In the genomic region with DNA sequence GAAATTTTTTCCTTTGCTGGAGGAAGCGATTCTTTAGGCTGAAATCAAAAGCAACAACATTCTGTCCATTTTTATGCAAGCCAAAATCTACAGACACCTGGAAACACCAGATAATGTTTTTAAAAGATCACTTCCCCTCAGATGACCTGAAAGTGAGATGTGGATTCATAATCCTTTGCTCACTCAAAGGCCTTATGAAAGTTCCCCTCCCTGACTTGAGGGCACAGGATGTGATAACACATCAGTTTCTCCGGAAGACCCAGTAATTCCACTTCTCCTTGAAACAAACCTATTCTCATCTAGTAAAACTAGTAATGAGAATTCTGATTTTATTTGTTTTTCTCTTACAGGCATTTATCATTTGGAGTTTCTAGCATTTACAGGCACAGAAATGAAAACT, we compare ENCODE assay signal across 32 cellular contexts.
DNase-seq lines count a peak whose midpoint lies in the region; ATAC-seq and TF ChIP-seq lines count a peak whose summit lies in the region.
"Had no signal": no experiment of that assay in that cellular context is flagged by ENCODE, and none has a peak within 500 bp of the region (broad histone marks: within the 10 kb centered on the region; RNA-seq: fewer than 3 reads in every experiment).

No MANE protein-coding gene starts in this region.

- peak; percentile 45 for DNase-seq in GM12865 (ENCODE audit: low read depth)
- DNase-seq in SJSA1 (ENCODE audit: low read depth in 1 of 2, low spot score in 2 of 2), result no peak
- DNase-seq in activated T-helper 1 cell treated with anti-CD3 and anti-CD28 coated beads, Interleukin-12 subunit alpha, Interleukin-12 subunit beta, Interleukin-2, Interleukin-4 antibody, amounts not matched to agents 30 ng/mL and 10 ng/mL and 1 ng/mL, durations not matched to agents 14 hours and 24 hours and 36 hours (ENCODE audit: low spot score), result no peak
- DNase-seq: activated CD4-positive, alpha-beta T cell treated with anti-CD3 and anti-CD28 coated beads for 4 hours; activated CD8-positive, alpha-beta memory T cell treated with anti-CD3 and anti-CD28 coated beads for 24 hours; activated naive CD4-positive, alpha-beta T cell; activated T-cell treated with anti-CD3 and anti-CD28 coated beads, Interleukin-2, amount 50 U/mL, for 1 hour; Caco-2; effector CD4-positive, alpha-beta T cell; erythroblast; GM23248; head of caudate nucleus; KG1; kidney glomerular epithelial cell; lower lobe of right lung; mucosa of descending colon; NCI-H1436; NK-92 treated with Interleukin-12 subunit alpha and Interleukin-12 subunit beta, amount 100 ng/mL, for 24 hours; stimulated activated CD4-positive, alpha-beta T cell treated with anti-CD3 and anti-CD28 coated beads, Interleukin-4, amount 100 ng/mL, for 24 hours; stimulated activated naive CD4-positive, alpha-beta T cell; T-helper 17 cell; uterus had no signal

- no peaks in the 10 kb centered on the region for H3K27me3 ChIP-seq in SJSA1 (replicated peaks)
- H3K27me3 ChIP-seq: right atrium auricular region, uterus had no signal

- H3K4me3 Mint-ChIP-seq in activated T-helper 1 cell treated with anti-CD3 and anti-CD28 coated beads, Interleukin-12 subunit alpha, Interleukin-12 subunit beta, Interleukin-2, Interleukin-4 antibody, amounts not matched to agents 30 ng/mL and 10 ng/mL and 1 ng/mL, durations not matched to agents 14 hours and 24 hours and 36 hours, result no peak overlapping the region
- H3K4me3 Mint-ChIP-seq: brain, nephron, T-helper 17 cell had no signal

- H3K27ac Mint-ChIP-seq in activated T-helper 1 cell treated with anti-CD3 and anti-CD28 coated beads, Interleukin-12 subunit alpha, Interleukin-12 subunit beta, Interleukin-2, Interleukin-4 antibody, amounts not matched to agents 30 ng/mL and 10 ng/mL and 1 ng/mL, durations not matched to agents 14 hours and 24 hours and 36 hours, result no peak overlapping the region
- H3K27ac Mint-ChIP-seq: brain, T-helper 17 cell had no signal

- ATAC-seq in GM18909 (IDR thresholded peaks at IDR 0.05; ENCODE audit: poor library complexity, unreplicated experiment) (peak; percentile 73), HG03097 (IDR thresholded peaks at IDR 0.05; ENCODE audit: low FRiP score, unreplicated experiment) (peak; percentile 64), GM18498 (IDR thresholded peaks at IDR 0.05; ENCODE audit: unreplicated experiment) (no peak), GM19328 (IDR thresholded peaks at IDR 0.05; ENCODE audit: unreplicated experiment) (no peak), GM18505 (IDR thresholded peaks at IDR 0.05; ENCODE audit: unreplicated experiment) (no peak)
- ATAC-seq: lower lobe of right lung, mucosa of descending colon, T-helper 17 cell had no signal

- no peaks in the 10 kb centered on the region for H3K4me1 Mint-ChIP-seq in activated T-helper 1 cell treated with anti-CD3 and anti-CD28 coated beads, Interleukin-12 subunit alpha, Interleukin-12 subunit beta, Interleukin-2, Interleukin-4 antibody, amounts not matched to agents 30 ng/mL and 10 ng/mL and 1 ng/mL, durations not matched to agents 14 hours and 24 hours and 36 hours (ENCODE audit: low read depth)
- H3K4me1 Mint-ChIP-seq: T-helper 17 cell had no signal

- H3K4me3 ChIP-seq in GM12865 (ENCODE audit: low read depth, low read length) (no peak overlapping the region), SJSA1 (no peak overlapping the region)
- H3K4me3 ChIP-seq: GM23248, lower lobe of right lung, mucosa of descending colon, right atrium auricular region, thoracic aorta, uterus had no signal

- H3K9me3 Mint-ChIP-seq in activated T-helper 1 cell treated with anti-CD3 and anti-CD28 coated beads, Interleukin-12 subunit alpha, Interleukin-12 subunit beta, Interleukin-2, Interleukin-4 antibody, amounts not matched to agents 30 ng/mL and 10 ng/mL and 1 ng/mL, durations not matched to agents 14 hours and 24 hours and 36 hours, result no peaks in the 10 kb centered on the region
- H3K9me3 Mint-ChIP-seq: brain, nephron had no signal

- H3K9me3 ChIP-seq in SJSA1 (replicated peaks), result no peaks in the 10 kb centered on the region
- H3K9me3 ChIP-seq: Caco-2, lower lobe of right lung, mucosa of descending colon, right atrium auricular region, thoracic aorta, uterus had no signal

- H3K4me1 ChIP-seq in SJSA1 (replicated peaks), result peaks cover 13% of the 10 kb centered on the region
- H3K4me1 ChIP-seq: Caco-2, lower lobe of right lung, parathyroid adenoma, right atrium auricular region, uterus had no signal

- peak overlapping the region; percentile 29; the same call in 1 of the 2 replicates for H3K27ac ChIP-seq in SJSA1
- H3K27ac ChIP-seq: GM23248, lower lobe of right lung, parathyroid adenoma, right atrium auricular region, thoracic aorta, uterus had no signal

- H3K36me3 ChIP-seq in SJSA1, result no peaks in the 10 kb centered on the region
- H3K36me3 ChIP-seq: lower lobe of right lung, right atrium auricular region, thoracic aorta, uterus had no signal

- no peaks in the 10 kb centered on the region for H3K36me3 Mint-ChIP-seq in activated T-helper 1 cell treated with anti-CD3 and anti-CD28 coated beads, Interleukin-12 subunit alpha, Interleukin-12 subunit beta, Interleukin-2, Interleukin-4 antibody, amounts not matched to agents 30 ng/mL and 10 ng/mL and 1 ng/mL, durations not matched to agents 14 hours and 24 hours and 36 hours (ENCODE audit: low read depth)
- H3K36me3 Mint-ChIP-seq: brain had no signal

- peaks cover 1% of the 10 kb centered on the region for H3K27me3 Mint-ChIP-seq in activated T-helper 1 cell treated with anti-CD3 and anti-CD28 coated beads, Interleukin-12 subunit alpha, Interleukin-12 subunit beta, Interleukin-2, Interleukin-4 antibody, amounts not matched to agents 30 ng/mL and 10 ng/mL and 1 ng/mL, durations not matched to agents 14 hours and 24 hours and 36 hours (ENCODE audit: insufficient read depth)
- H3K27me3 Mint-ChIP-seq: brain, T-helper 17 cell had no signal

- no peak for TF ChIP-seq CTCF in GM12865 (IDR thresholded peaks at IDR 0.05; ENCODE audit: insufficient read depth, low read depth, low read length, missing control alignments)

- no peak for TF ChIP-seq POLR2A in GM18505 (IDR thresholded peaks at IDR 0.05; ENCODE audit: borderline replicate concordance, extremely low read depth, insufficient read depth, insufficient read length)

- intact Hi-C loops in activated T-helper 1 cell treated with anti-CD3 and anti-CD28 coated beads, Interleukin-12 subunit alpha, Interleukin-12 subunit beta, Interleukin-2, Interleukin-4 antibody, amounts not matched to agents 30 ng/mL and 10 ng/mL and 1 ng/mL, durations not matched to agents 14 hours and 24 hours and 36 hours (cut with micrococcal nuclease), result no loop called here

Comparison
In these comparisons a context has a peak if more than half of its experiments do, and no peak if none do; other contexts are left out.
1. ATAC-seq: peak in GM18909 (single experiment) and HG03097 (single experiment); none in GM18498 (single experiment), GM19328 (single experiment) and GM18505 (single experiment).